Comparison of ENCODE assay signal across 7 cellular contexts in the genomic region with DNA sequence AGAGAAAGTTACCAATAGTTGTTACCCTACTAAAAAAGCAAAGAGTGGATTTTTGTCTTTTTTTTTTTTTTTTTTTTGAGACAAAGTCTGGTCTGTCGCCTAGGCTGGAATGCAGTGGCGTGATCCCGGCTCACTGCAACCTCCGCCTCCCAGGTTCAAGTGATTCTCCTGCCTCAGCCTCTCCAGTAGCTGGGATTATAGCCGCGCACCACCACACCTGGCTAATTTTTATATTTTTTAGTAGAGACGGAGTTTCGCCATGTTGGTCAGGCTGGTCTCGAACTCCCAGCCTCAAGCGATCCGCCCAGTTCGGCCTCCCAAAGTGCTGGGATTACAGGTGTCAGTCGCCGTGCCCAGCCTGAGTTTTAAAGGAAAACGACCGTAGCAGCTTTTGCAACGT. TPM values are rescaled to one million over a fixed set of nuclear protein-coding genes. Genes with fewer than 3 reads are reported as not detected.
DNase-seq lines count a peak whose midpoint lies in the region; ATAC-seq and TF ChIP-seq lines count a peak whose summit lies in the region.
"Not testable (repeated sequence)": the region's sequence is repeated elsewhere in the genome, so short reads cannot be mapped to it uniquely, and the experiment has no call there.

No MANE protein-coding gene starts in this region.

- H3K79me2 ChIP-seq in OCI-LY1 (ENCODE audit: insufficient read depth, low read length) = peaks cover 95% of the 10 kb centered on the region

- peaks cover 19% of the 10 kb centered on the region for H3K36me3 ChIP-seq in OCI-LY1 (ENCODE audit: insufficient read depth, low read length)
- H3K36me3 ChIP-seq in cardiac muscle cell; muscle layer of duodenum (ENCODE audit: control insufficient read depth in 1 of 2, insufficient read depth in 2 of 2, low read length in 2 of 2): not testable (repeated sequence)

- H3K4me3 ChIP-seq in GM12865 (ENCODE audit: low read depth, low read length) (peak overlapping the region; percentile 83), OCI-LY1 (ENCODE audit: low read depth, low read length, poor library complexity, severe bottlenecking) (peak overlapping the region; percentile 82), cardiac fibroblast (replicated peaks in 1 of 2; ENCODE audit: low read depth in 2 of 2, low read length in 2 of 2) (peak overlapping the region; percentile 84 to 95), cardiac muscle cell (peak overlapping the region; percentile 62), muscle layer of duodenum (ENCODE audit: low read depth in 1 of 2, low read length in 2 of 2) (peak overlapping the region; percentile 93 to 100), skin epidermis (peak overlapping the region in 6 of 7 experiments; percentile 52 to 91 (median 77))

- H3K9ac ChIP-seq in OCI-LY1 (ENCODE audit: low read length) = peak overlapping the region; percentile 83

- not testable (repeated sequence) for ATAC-seq in activated CD8-positive, alpha-beta memory T cell treated with anti-CD3 and anti-CD28 coated beads, Interleukin-2, amount 10 ng/mL, durations not matched to agents 7 days and 5 days

- not testable (repeated sequence) for H3K27me3 ChIP-seq in OCI-LY1 (ENCODE audit: insufficient read depth, low read length); cardiac muscle cell; muscle layer of duodenum (ENCODE audit: low read depth, low read length)

- not testable (repeated sequence) for H4K20me1 ChIP-seq in OCI-LY1 (ENCODE audit: insufficient read depth, low read length)

- not testable (repeated sequence) for DNase-seq in GM12865 (ENCODE audit: low read depth); activated CD8-positive, alpha-beta memory T cell treated with anti-CD3 and anti-CD28 coated beads, Interleukin-2, amount 10 ng/mL, durations not matched to agents 7 days and 5 days; cardiac fibroblast (ENCODE audit: low read depth in 2 of 2); cardiac muscle cell (ENCODE audit: low read depth in 1 of 2, low spot score in 1 of 2)

- H3F3A ChIP-seq in OCI-LY1 (ENCODE audit: insufficient read depth, low read length) = not testable (repeated sequence)

- H3K9me3 Mint-ChIP-seq in activated CD8-positive, alpha-beta memory T cell treated with anti-CD3 and anti-CD28 coated beads, Interleukin-2, amount 10 ng/mL, durations not matched to agents 7 days and 5 days (ENCODE audit: low read depth) = not testable (repeated sequence)

- CTCF ChIA-PET in activated CD8-positive, alpha-beta memory T cell treated with anti-CD3 and anti-CD28 coated beads, Interleukin-2, amount 10 ng/mL, durations not matched to agents 7 days and 5 days (lab: Charles Lee) = interaction anchor here (1.0 to 2.1 kb wide), 4 partner anchors 9 to 874 kb away, joined by 3 to 18 read pairs (median 4); partner anchors contain the start of genes SRSF11 and ZRANB2

- not testable (repeated sequence) for H3K9me3 ChIP-seq in OCI-LY1 (ENCODE audit: low read length); cardiac muscle cell (ENCODE audit: low read depth); muscle layer of duodenum (ENCODE audit: control insufficient read depth in 1 of 2, low read length in 2 of 2)

- not testable (repeated sequence) for H3K36me3 Mint-ChIP-seq in activated CD8-positive, alpha-beta memory T cell treated with anti-CD3 and anti-CD28 coated beads, Interleukin-2, amount 10 ng/mL, durations not matched to agents 7 days and 5 days

- peaks cover 68% of the 10 kb centered on the region for H3K4me1 Mint-ChIP-seq in activated CD8-positive, alpha-beta memory T cell treated with anti-CD3 and anti-CD28 coated beads, Interleukin-2, amount 10 ng/mL, durations not matched to agents 7 days and 5 days

- H3K4me1 ChIP-seq in OCI-LY1 (ENCODE audit: insufficient read depth, low read length, severe bottlenecking) (peaks cover 52% of the 10 kb centered on the region), muscle layer of duodenum (ENCODE audit: control insufficient read depth in 1 of 2, insufficient read depth in 2 of 2, low read length in 2 of 2) (peaks cover 0 to 61% of the 10 kb centered on the region in 2 donors)
- H3K4me1 ChIP-seq in cardiac muscle cell (ENCODE audit: low read depth) = not testable (repeated sequence)

- peak overlapping the region; percentile 97 for H3K4me2 ChIP-seq in OCI-LY1 (ENCODE audit: low read length)

- H2AFZ ChIP-seq in OCI-LY1 (ENCODE audit: low read length) = not testable (repeated sequence)

- not testable (repeated sequence) for H3K9me2 ChIP-seq in OCI-LY1 (ENCODE audit: low read depth, low read length)

- H3K27ac ChIP-seq in OCI-LY1 (ENCODE audit: low read depth, low read length, poor library complexity, severe bottlenecking) = not testable (repeated sequence)
- H3K27ac ChIP-seq in cardiac muscle cell (peak overlapping the region; percentile 98), muscle layer of duodenum (ENCODE audit: low read length) (peak overlapping the region; percentile 99), skin epidermis (peak overlapping the region in 8 of 21 experiments; percentile 82 to 97 (median 94))

- not testable (repeated sequence) for TF ChIP-seq CTCF in GM12865 (IDR thresholded peaks at IDR 0.05; ENCODE audit: insufficient read depth, low read depth, low read length, missing control alignments); OCI-LY1 (IDR thresholded peaks at IDR 0.05; ENCODE audit: low read length); cardiac fibroblast (IDR thresholded peaks at IDR 0.05; ENCODE audit: low read depth, low read length); cardiac muscle cell (IDR thresholded peaks at IDR 0.05; ENCODE audit: low read depth, low read length)

- H3K27me3 Mint-ChIP-seq in activated CD8-positive, alpha-beta memory T cell treated with anti-CD3 and anti-CD28 coated beads, Interleukin-2, amount 10 ng/mL, durations not matched to agents 7 days and 5 days = not testable (repeated sequence)

- H3K4me3 Mint-ChIP-seq in activated CD8-positive, alpha-beta memory T cell treated with anti-CD3 and anti-CD28 coated beads, Interleukin-2, amount 10 ng/mL, durations not matched to agents 7 days and 5 days = peak overlapping the region; percentile 91

- peak overlapping the region; percentile 100 for H3K27ac Mint-ChIP-seq in activated CD8-positive, alpha-beta memory T cell treated with anti-CD3 and anti-CD28 coated beads, Interleukin-2, amount 10 ng/mL, durations not matched to agents 7 days and 5 days

RNA-seq across cellular contexts. Expression of gene LRRC40, which starts 1.5 kb away (rescaled TPM):
- total RNA-seq in activated CD8-positive, alpha-beta memory T cell treated with anti-CD3 and anti-CD28 coated beads, Interleukin-2, amount 10 ng/mL, durations not matched to agents 7 days and 5 days = 10 to 100 TPM; 17.9 to 20.9 TPM
- 15.0 and 19.4 TPM in 2 replicates for total RNA-seq in cardiac muscle cell
- polyA plus RNA-seq in cardiac muscle cell = 21.0 and 25.0 TPM in 2 replicates

RNA-seq across cellular contexts. Expression of gene SRSF11, which starts 14.3 kb away (rescaled TPM):
- total RNA-seq in activated CD8-positive, alpha-beta memory T cell treated with anti-CD3 and anti-CD28 coated beads, Interleukin-2, amount 10 ng/mL, durations not matched to agents 7 days and 5 days = 100 to 1,000 TPM; 190 to 196 TPM
- total RNA-seq in cardiac muscle cell = 81.8 and 143 TPM in 2 replicates
- polyA plus RNA-seq in cardiac muscle cell = 228 and 269 TPM in 2 replicates
